ENCODE assay signal across 17 cellular contexts in genomic region chr20:21203036-21203656, GRCh38.
A peak's percentile ranks its signal among the peaks of the same experiment; 100 is the strongest.
DNase-seq lines count a peak whose midpoint lies in the region; ATAC-seq, FAIRE-seq and TF ChIP-seq lines count a peak whose summit lies in the region.
"Had no signal": no experiment of that assay in that cellular context is flagged by ENCODE, and none has a peak within 500 bp of the region (broad histone marks: within the 10 kb centered on the region; RNA-seq: fewer than 3 reads in every experiment).

No MANE protein-coding gene starts in this region.

- H3K27me3 Mint-ChIP-seq in HFFc6 (ENCODE audit: insufficient read depth): no peaks in the 10 kb centered on the region; the same call in 1 of the 2 replicates
- H3K27me3 Mint-ChIP-seq: B cell had no signal

- WGBS in A549 (ENCODE audit: missing lambda C conversion rate): 84% methylated on average over 4 of the region's 4 CpGs
- 47 to 60% methylated on average over 4 of the region's 4 CpGs for WGBS in thyroid gland, 2 donors

- H3K4me3 ChIP-seq in A549 (no peak overlapping the region), thyroid gland (replicated peaks in 1 of 3) (no peak overlapping the region)
- H3K4me3 ChIP-seq: BLaER1 treated with 17β-estradiol and CSF1 and Interleukin-3, amounts not matched to agents 10 nM and 100 nM; GM23248; HAP-1 had no signal

- peaks cover 7% of the 10 kb centered on the region; the same call in 1 of the 3 replicates for H3K4me1 ChIP-seq in A549
- H3K4me1 ChIP-seq in thyroid gland: peaks cover 20 to 43% of the 10 kb centered on the region in 2 donors
- H3K4me1 ChIP-seq: BLaER1 treated with 17β-estradiol and CSF1 and Interleukin-3, amounts not matched to agents 10 nM and 100 nM had no signal

- no peaks in the 10 kb centered on the region for H3K27me3 ChIP-seq in thyroid gland
- H3K27me3 ChIP-seq: BLaER1 treated with 17β-estradiol and CSF1 and Interleukin-3, amounts not matched to agents 10 nM and 100 nM had no signal

- H3K27ac ChIP-seq in A549: no peak overlapping the region
- peak overlapping the region; percentile 41 for H3K27ac ChIP-seq in VCaP
- H3K27ac ChIP-seq in thyroid gland: peak overlapping the region in 2 of 3 donors; percentile 44 to 67
- H3K27ac ChIP-seq: BLaER1 treated with 17β-estradiol and CSF1 and Interleukin-3, amounts not matched to agents 10 nM and 100 nM; GM23248 had no signal

- H3K9me3 Mint-ChIP-seq in HFFc6: no peaks in the 10 kb centered on the region
- H3K9me3 Mint-ChIP-seq: CD8-positive, alpha-beta T cell had no signal

- H3K36me3 Mint-ChIP-seq in HFFc6 (ENCODE audit: low read depth): peaks cover 5% of the 10 kb centered on the region; the same call in 1 of the 2 replicates

- H3K9me3 ChIP-seq in A549 (no peaks in the 10 kb centered on the region), thyroid gland (no peaks in the 10 kb centered on the region)
- H3K9me3 ChIP-seq: BLaER1 treated with 17β-estradiol and CSF1 and Interleukin-3, amounts not matched to agents 10 nM and 100 nM; HAP-1 had no signal

- no peak overlapping the region for H3K4me2 ChIP-seq in A549
- H3K4me2 ChIP-seq: BLaER1 treated with 17β-estradiol and CSF1 and Interleukin-3, amounts not matched to agents 10 nM and 100 nM had no signal

- CTCF ChIA-PET in A549 (lab: Yijun Ruan, JAX): no interaction called here

- TF ChIP-seq RAD21 in A549 (conservative IDR thresholded peaks at IDR 0.05 in 1 of 2, IDR thresholded peaks at IDR 0.05 in 1 of 2): no peak

- no peak for TF ChIP-seq EP300 in A549 (IDR thresholded peaks at IDR 0.05)

- TF ChIP-seq POLR2A in A549 (IDR thresholded peaks at IDR 0.05; ENCODE audit: low read length) (no peak), thyroid gland (IDR thresholded peaks at IDR 0.05) (no peak)

- TF ChIP-seq CTCF in A549 (IDR thresholded peaks at IDR 0.05) (no peak), VCaP (conservative IDR thresholded peaks at IDR 0.05) (no peak), thyroid gland (IDR thresholded peaks at IDR 0.05) (no peak), HFFc6 (IDR thresholded peaks at IDR 0.05) (no peak)

- H3K4me3 Mint-ChIP-seq in HFFc6: no peak overlapping the region
- H3K4me3 Mint-ChIP-seq: B cell; CD8-positive, alpha-beta T cell had no signal

- H3K27ac Mint-ChIP-seq in HFFc6: no peak overlapping the region
- H3K27ac Mint-ChIP-seq: B cell; CD8-positive, alpha-beta T cell had no signal

- peak; percentile 51 for FAIRE-seq in A549 (lab: Jason Lieb, UNC)
- FAIRE-seq: GM19239 had no signal

- intact Hi-C loops in thyroid gland (cut with DNase I): no loop called here

- ATAC-seq in A549: no peak
- no peak for ATAC-seq in GM19328 (IDR thresholded peaks at IDR 0.05; ENCODE audit: unreplicated experiment)
- ATAC-seq: CD8-positive, alpha-beta T cell had no signal

- POLR2A ChIA-PET in A549 (lab: Yijun Ruan, JAX): no interaction called here

- H3K36me3 ChIP-seq in thyroid gland: no peaks in the 10 kb centered on the region
- H3K36me3 ChIP-seq: HAP-1 had no signal

- H3K4me1 Mint-ChIP-seq in HFFc6 (ENCODE audit: low read depth): peaks cover 10% of the 10 kb centered on the region
- H3K4me1 Mint-ChIP-seq: B cell had no signal

- DNase-seq in A549 (ENCODE audit: low read depth in 1 of 2, low spot score in 1 of 2): no peak
- peak; percentile 6 for DNase-seq in left kidney (ENCODE audit: low read depth, low spot score)
- DNase-seq in thyroid gland: no peak
- no peak for DNase-seq in activated gamma-delta T cell treated with Interleukin-2 at 50 U/mL for 16 hours
- DNase-seq in HFFc6: no peak
- DNase-seq: 8988T; Calu3; CD8-positive, alpha-beta T cell; DMS79 treated with DMSO at 0.1 percent for 48 hours; GF-D8 had no signal

TF ChIP-seq in A549, 52 proteins besides CTCF, POLR2A, EP300 and RAD21:
- TF ChIP-seq CHD2 (IDR thresholded peaks at IDR 0.05; ENCODE audit: low read length, partially characterized antibody) (no peak), MAFK (IDR thresholded peaks at IDR 0.05; ENCODE audit: partially characterized antibody) (no peak), FOSL2 (IDR thresholded peaks at IDR 0.05) (no peak), FOSL2 (CRISPR knock-in tag; IDR thresholded peaks at IDR 0.05) (no peak), NFE2L2 (conservative IDR thresholded peaks at IDR 0.05; ENCODE audit: low read length) (no peak), SMC3 (IDR thresholded peaks at IDR 0.05) (no peak), FOXS1 (CRISPR knock-in tag; IDR thresholded peaks at IDR 0.05) (no peak), CHD4 (IDR thresholded peaks at IDR 0.05; ENCODE audit: borderline replicate concordance) (no peak), MAZ (IDR thresholded peaks at IDR 0.05; ENCODE audit: borderline replicate concordance, low read depth, low read length) (no peak), HOXA7 (CRISPR knock-in tag; IDR thresholded peaks at IDR 0.05) (no peak), ZFP36 (IDR thresholded peaks at IDR 0.05; ENCODE audit: borderline replicate concordance, partially characterized antibody) (no peak), BCL3 (IDR thresholded peaks at IDR 0.05) (no peak)
- TF ChIP-seq, protein P1, sequence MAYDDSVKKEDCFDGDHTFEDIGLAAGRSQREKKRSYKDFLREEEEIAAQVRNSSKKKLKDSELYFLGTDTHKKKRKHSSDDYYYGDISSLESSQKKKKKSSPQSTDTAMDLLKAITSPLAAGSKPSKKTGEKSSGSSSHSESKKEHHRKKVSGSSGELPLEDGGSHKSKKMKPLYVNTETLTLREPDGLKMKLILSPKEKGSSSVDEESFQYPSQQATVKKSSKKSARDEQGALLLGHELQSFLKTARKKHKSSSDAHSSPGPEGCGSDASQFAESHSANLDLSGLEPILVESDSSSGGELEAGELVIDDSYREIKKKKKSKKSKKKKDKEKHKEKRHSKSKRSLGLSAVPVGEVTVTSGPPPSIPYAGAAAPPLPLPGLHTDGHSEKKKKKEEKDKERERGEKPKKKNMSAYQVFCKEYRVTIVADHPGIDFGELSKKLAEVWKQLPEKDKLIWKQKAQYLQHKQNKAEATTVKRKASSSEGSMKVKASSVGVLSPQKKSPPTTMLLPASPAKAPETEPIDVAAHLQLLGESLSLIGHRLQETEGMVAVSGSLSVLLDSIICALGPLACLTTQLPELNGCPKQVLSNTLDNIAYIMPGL (CRISPR knock-in tag; IDR thresholded peaks at IDR 0.05; ENCODE audit: borderline replicate concordance): no peak
- TF ChIP-seq, protein P2, sequence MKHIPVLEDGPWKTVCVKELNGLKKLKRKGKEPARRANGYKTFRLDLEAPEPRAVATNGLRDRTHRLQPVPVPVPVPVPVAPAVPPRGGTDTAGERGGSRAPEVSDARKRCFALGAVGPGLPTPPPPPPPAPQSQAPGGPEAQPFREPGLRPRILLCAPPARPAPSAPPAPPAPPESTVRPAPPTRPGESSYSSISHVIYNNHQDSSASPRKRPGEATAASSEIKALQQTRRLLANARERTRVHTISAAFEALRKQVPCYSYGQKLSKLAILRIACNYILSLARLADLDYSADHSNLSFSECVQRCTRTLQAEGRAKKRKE (CRISPR knock-in tag; IDR thresholded peaks at IDR 0.05; ENCODE audit: low read depth): no peak

Comparison
In these comparisons a context has a peak if more than half of its experiments do, and no peak if none do; other contexts are left out.
1. H3K27ac ChIP-seq: peak in VCaP (single experiment) and thyroid gland (2 of 3); none in A549 (0 of 2).